In the genomic region with DNA sequence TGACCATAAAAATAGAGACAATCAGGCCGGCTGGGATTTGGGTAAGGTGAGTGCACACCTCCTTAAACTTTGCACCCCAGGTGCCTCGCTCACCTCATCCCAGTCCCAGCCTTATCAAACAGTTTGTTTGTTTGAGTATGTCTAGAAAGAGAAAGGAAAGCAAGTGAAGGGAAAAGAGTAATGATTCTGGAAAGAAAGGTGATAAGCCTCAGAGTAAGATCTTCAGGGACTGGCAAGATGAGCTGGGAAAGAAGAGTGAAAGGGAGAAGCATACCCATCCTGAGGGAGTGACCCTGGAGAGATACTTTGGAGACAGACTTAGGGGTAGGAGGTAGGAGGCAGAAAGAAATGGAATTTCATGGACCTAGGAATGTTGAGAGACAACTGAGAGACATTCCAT, we compare ENCODE assay signal across 11 cellular contexts. TPM values are rescaled to one million over a fixed set of nuclear protein-coding genes. Genes with fewer than 3 reads are reported as not detected.
DNase-seq lines count a peak whose midpoint lies in the region; ATAC-seq and TF ChIP-seq lines count a peak whose summit lies in the region.
"Had no signal": no experiment of that assay in that cellular context is flagged by ENCODE, and none has a peak within 500 bp of the region (broad histone marks: within the 10 kb centered on the region; RNA-seq: fewer than 3 reads in every experiment).

No MANE protein-coding gene starts in this region.

- H3K27ac Mint-ChIP-seq in activated naive CD4-positive, alpha-beta T cell treated with anti-CD3 and anti-CD28 coated beads for 36 hours: peak overlapping the region; percentile 99
- H3K27ac Mint-ChIP-seq in effector memory CD8-positive, alpha-beta T cell: peak overlapping the region; percentile 62 to 89
- peak overlapping the region; percentile 97 for H3K27ac Mint-ChIP-seq in stimulated activated naive B cell treated with anti-CD40 and anti-IgM and Interleukin-4, amounts not matched to agents 10 μg/mL and 1 μg/mL and 100 μg/mL, for 72 hours

- no peaks in the 10 kb centered on the region; the same call in 1 of the 2 replicates for H4K20me1 ChIP-seq in OCI-LY7 (ENCODE audit: insufficient read depth, low read length)

- H3K79me2 ChIP-seq in OCI-LY7 (ENCODE audit: insufficient read depth, low read depth, low read length): peaks cover 28% of the 10 kb centered on the region

- H2AFZ ChIP-seq in OCI-LY7 (ENCODE audit: low read length): no peak overlapping the region

- CTCF ChIA-PET in activated naive CD4-positive, alpha-beta T cell treated with anti-CD3 and anti-CD28 coated beads for 36 hours (lab: Charles Lee): interaction anchor here (4.0 to 10.6 kb wide), 2 partner anchors 20 to 32 kb away, joined by 153 to 204 read pairs; a partner anchor contains a TSS
- CTCF ChIA-PET in OCI-LY7 (lab: Charles Lee; ENCODE audit: unreplicated experiment): no interaction called here

- H3K9me2 ChIP-seq in OCI-LY7 (ENCODE audit: insufficient read depth, low read length): no peaks in the 10 kb centered on the region

- BruUV-seq in OCI-LY7 (replicated peaks; lab: Mats Ljungman, UMichigan): TSS peak; percentile 35

- peaks cover 69% of the 10 kb centered on the region for H3K36me3 Mint-ChIP-seq in activated naive CD4-positive, alpha-beta T cell treated with anti-CD3 and anti-CD28 coated beads for 36 hours (ENCODE audit: low read depth)
- peaks cover 67% of the 10 kb centered on the region for H3K36me3 Mint-ChIP-seq in effector memory CD8-positive, alpha-beta T cell (ENCODE audit: insufficient read depth)
- peaks cover 62 to 75% of the 10 kb centered on the region in 2 donors for H3K36me3 Mint-ChIP-seq in stimulated activated naive B cell treated with anti-CD40 and anti-IgM and Interleukin-4, amounts not matched to agents 10 μg/mL and 1 μg/mL and 100 μg/mL, for 72 hours

- TF ChIP-seq CTCF in OCI-LY7 (conservative IDR thresholded peaks at IDR 0.05; ENCODE audit: low read length): no peak
- no peak for TF ChIP-seq CTCF in heart right ventricle (IDR thresholded peaks at IDR 0.05)

- H3K27me3 ChIP-seq in heart right ventricle: no peaks in the 10 kb centered on the region
- H3K27me3 ChIP-seq: foreskin keratinocyte, uterus had no signal

- H3K4me1 Mint-ChIP-seq in activated naive CD4-positive, alpha-beta T cell treated with anti-CD3 and anti-CD28 coated beads for 36 hours (ENCODE audit: low read depth): peaks cover 84% of the 10 kb centered on the region
- peaks cover 51 to 70% of the 10 kb centered on the region in 2 donors for H3K4me1 Mint-ChIP-seq in effector memory CD8-positive, alpha-beta T cell (ENCODE audit: low read depth in 2 of 2)
- H3K4me1 Mint-ChIP-seq in stimulated activated naive B cell treated with anti-CD40 and anti-IgM and Interleukin-4, amounts not matched to agents 10 μg/mL and 1 μg/mL and 100 μg/mL, for 72 hours: peaks cover 63 to 92% of the 10 kb centered on the region in 2 donors

- H3K4me3 ChIP-seq in OCI-LY7 (ENCODE audit: low read depth, low read length, poor library complexity, severe bottlenecking): peak overlapping the region; percentile 97
- no peak overlapping the region for H3K4me3 ChIP-seq in heart right ventricle

- peaks cover 84% of the 10 kb centered on the region for H3K36me3 ChIP-seq in OCI-LY7 (ENCODE audit: insufficient read depth, low read length)
- peaks cover 0 to 71% (median 16%) of the 10 kb centered on the region in 9 donors for H3K36me3 ChIP-seq in heart right ventricle
- H3K36me3 ChIP-seq: uterus had no signal

- H3K9me3 ChIP-seq in OCI-LY7 (ENCODE audit: low read length): no peaks in the 10 kb centered on the region
- H3K9me3 ChIP-seq in heart right ventricle: no peaks in the 10 kb centered on the region
- H3K9me3 ChIP-seq: uterus had no signal

- intact Hi-C loops in activated naive CD4-positive, alpha-beta T cell treated with anti-CD3 and anti-CD28 coated beads for 36 hours (cut with micrococcal nuclease): no loop called here
- intact Hi-C loops in OCI-LY7 (cut with micrococcal nuclease; ENCODE audit: unreplicated experiment): no loop called here
- intact Hi-C loops in heart right ventricle (cut with DNase I): loop anchor here in 2 of 10 donors (1.0 to 5.0 kb wide), 2 partner anchors 27 to 35 kb away; no protein-coding TSS in a partner anchor

- H3K9me3 Mint-ChIP-seq in activated naive CD4-positive, alpha-beta T cell treated with anti-CD3 and anti-CD28 coated beads for 36 hours: no peaks in the 10 kb centered on the region
- no peaks in the 10 kb centered on the region for H3K9me3 Mint-ChIP-seq in effector memory CD8-positive, alpha-beta T cell
- peaks cover 0 to 6% of the 10 kb centered on the region in 2 donors for H3K9me3 Mint-ChIP-seq in stimulated activated naive B cell treated with anti-CD40 and anti-IgM and Interleukin-4, amounts not matched to agents 10 μg/mL and 1 μg/mL and 100 μg/mL, for 72 hours

- WGBS in heart right ventricle, 2 donors: 95 to 97% methylated on average over 2 of the region's 2 CpGs

- ATAC-seq in effector memory CD8-positive, alpha-beta T cell (replicated peaks): no peak
- no peak for ATAC-seq in stimulated activated naive B cell treated with anti-CD40 and anti-IgM and Interleukin-4, amounts not matched to agents 10 μg/mL and 1 μg/mL and 100 μg/mL, for 72 hours (replicated peaks)
- ATAC-seq in activated CD4-positive, CD25-positive, alpha-beta regulatory T cell treated with anti-CD3 and anti-CD28 coated beads, Interleukin-2, amount 50 U/mL, for 24 hours: no peak
- ATAC-seq in heart right ventricle: no peak

- no peaks in the 10 kb centered on the region for H3K27me3 Mint-ChIP-seq in activated naive CD4-positive, alpha-beta T cell treated with anti-CD3 and anti-CD28 coated beads for 36 hours (ENCODE audit: low read depth)
- H3K27me3 Mint-ChIP-seq in effector memory CD8-positive, alpha-beta T cell: no peaks in the 10 kb centered on the region
- no peaks in the 10 kb centered on the region for H3K27me3 Mint-ChIP-seq in stimulated activated naive B cell treated with anti-CD40 and anti-IgM and Interleukin-4, amounts not matched to agents 10 μg/mL and 1 μg/mL and 100 μg/mL, for 72 hours

- H3K4me1 ChIP-seq in OCI-LY7 (ENCODE audit: insufficient read depth, low read length, poor library complexity, severe bottlenecking): peaks cover 43% of the 10 kb centered on the region
- H3K4me1 ChIP-seq in heart right ventricle: peaks cover 0 to 53% (median 18%) of the 10 kb centered on the region in 9 donors
- H3K4me1 ChIP-seq: uterus had no signal

- no peak for DNase-seq in activated naive CD4-positive, alpha-beta T cell treated with anti-CD3 and anti-CD28 coated beads for 36 hours
- no peak for DNase-seq in activated naive CD4-positive, alpha-beta T cell (lab: John Stamatoyannopoulos, UW)
- no peak for DNase-seq in OCI-LY7 (ENCODE audit: low spot score)
- no peak for DNase-seq in effector memory CD8-positive, alpha-beta T cell
- no peak for DNase-seq in stimulated activated naive B cell treated with anti-CD40 and anti-IgM and Interleukin-4, amounts not matched to agents 10 μg/mL and 1 μg/mL and 100 μg/mL, for 72 hours
- no peak for DNase-seq in NCI-H510A treated with DMSO at 0.1 percent for 48 hours (lab: John Stamatoyannopoulos, UW)
- no peak for DNase-seq in heart right ventricle
- DNase-seq: NCI-H1105, uterus had no signal

- POLR2A ChIA-PET in OCI-LY7 (lab: Charles Lee): interaction anchor here (1.9 to 3.1 kb wide), 2 partner anchors 16 to 20 kb away, joined by 6 to 11 read pairs; a partner anchor contains a TSS

- H3K27ac ChIP-seq in OCI-LY7 (ENCODE audit: low read depth, low read length, poor library complexity, severe bottlenecking) (no peak overlapping the region), heart right ventricle (peak overlapping the region in 1 of 10 donors; percentile 96)
- H3K27ac ChIP-seq: foreskin keratinocyte had no signal

- H3K4me3 Mint-ChIP-seq in activated naive CD4-positive, alpha-beta T cell treated with anti-CD3 and anti-CD28 coated beads for 36 hours: peak overlapping the region; percentile 89
- H3K4me3 Mint-ChIP-seq in effector memory CD8-positive, alpha-beta T cell: peak overlapping the region; percentile 89 to 91
- H3K4me3 Mint-ChIP-seq in stimulated activated naive B cell treated with anti-CD40 and anti-IgM and Interleukin-4, amounts not matched to agents 10 μg/mL and 1 μg/mL and 100 μg/mL, for 72 hours: peak overlapping the region; percentile 82 to 91

- H3K4me2 ChIP-seq in OCI-LY7 (ENCODE audit: low read length): peak overlapping the region; percentile 99

RNA-seq across cellular contexts. Expression of a gene that starts 1.7 kb away (rescaled TPM):
- total RNA-seq in activated naive CD4-positive, alpha-beta T cell treated with anti-CD3 and anti-CD28 coated beads for 36 hours: 100 to 1,000 TPM; 136 to 138 TPM
- 90.9 and 96.4 TPM in 2 replicates for total RNA-seq in OCI-LY7 (2014; rRNA removed; shearing (Covaris generic))
- total RNA-seq in OCI-LY7 (2022): 108 and 132 TPM in 2 replicates
- total RNA-seq in heart right ventricle: 10 to 100 TPM in 7 of 10 donors, 1 to 10 TPM in 3; 8.8 to 92.1 (median 13.8) TPM
- polyA plus RNA-seq in heart right ventricle: 10 to 100 TPM; 12.8 to 13.8 TPM

RNA-seq across cellular contexts. Expression of a gene that starts 7.0 kb away (rescaled TPM):
- total RNA-seq in activated naive CD4-positive, alpha-beta T cell treated with anti-CD3 and anti-CD28 coated beads for 36 hours: 100 to 1,000 TPM; 286 to 308 TPM
- total RNA-seq in OCI-LY7 (2014; rRNA removed; shearing (Covaris generic)): 142 and 164 TPM in 2 replicates
- 194 and 216 TPM in 2 replicates for total RNA-seq in OCI-LY7 (2022)
- 100 to 1,000 TPM in 1 of 10 donors, 10 to 100 TPM in 7, 1 to 10 TPM in 2; 8.5 to 127 (median 11.7) TPM for total RNA-seq in heart right ventricle
- polyA plus RNA-seq in heart right ventricle: 10 to 100 TPM; 40.2 to 42.9 TPM

RNA-seq across cellular contexts. Expression of a gene that starts 16.6 kb away (rescaled TPM):
- total RNA-seq in activated naive CD4-positive, alpha-beta T cell treated with anti-CD3 and anti-CD28 coated beads for 36 hours: 100 to 1,000 TPM; 187 TPM
- total RNA-seq in OCI-LY7 (2014; rRNA removed; shearing (Covaris generic)): 62.1 and 85.9 TPM in 2 replicates
- total RNA-seq in OCI-LY7 (2022): 66.3 and 75.0 TPM in 2 replicates
- total RNA-seq in heart right ventricle: 100 to 1,000 TPM in 1 of 10 donors, 10 to 100 TPM in 9; 12.8 to 213 (median 15.4) TPM
- 10 to 100 TPM; 35.4 to 38.3 TPM for polyA plus RNA-seq in heart right ventricle

RNA-seq across cellular contexts. Expression of a gene that starts 17.1 kb away (rescaled TPM):
- total RNA-seq in activated naive CD4-positive, alpha-beta T cell treated with anti-CD3 and anti-CD28 coated beads for 36 hours: 100 to 1,000 TPM; 238 to 241 TPM
- total RNA-seq in OCI-LY7 (2014; rRNA removed; shearing (Covaris generic)): 149 and 158 TPM in 2 replicates
- total RNA-seq in OCI-LY7 (2022): 193 and 207 TPM in 2 replicates
- total RNA-seq in heart right ventricle: 100 to 1,000 TPM in 1 of 10 donors, 10 to 100 TPM in 8, 1 to 10 TPM in 1; 10.0 to 198 (median 14.3) TPM
- polyA plus RNA-seq in heart right ventricle: 10 to 100 TPM; 23.4 to 33.4 TPM

RNA-seq across cellular contexts. Expression of a gene that starts 20.1 kb away (rescaled TPM):
- 1 to 10 TPM in 1 of 2 experiments, under 1 TPM in 1; 0.91 to 1.1 TPM for total RNA-seq in activated naive CD4-positive, alpha-beta T cell treated with anti-CD3 and anti-CD28 coated beads for 36 hours
- 46.5 and 48.1 TPM in 2 replicates for total RNA-seq in OCI-LY7 (2014; rRNA removed; shearing (Covaris generic))
- total RNA-seq in OCI-LY7 (2022): 57.1 and 69.3 TPM in 2 replicates
- total RNA-seq in heart right ventricle: 1 to 10 TPM in 1 of 10 donors, under 1 TPM in 7, not detected in 2; 0.21 to 2.1 (median 0.48) TPM
- 1 to 10 TPM in 1 of 2 donors, under 1 TPM in 1; 0.36 to 1.1 TPM for polyA plus RNA-seq in heart right ventricle
